Comparison of ENCODE assay signal across 8 cellular contexts in the genomic region with DNA sequence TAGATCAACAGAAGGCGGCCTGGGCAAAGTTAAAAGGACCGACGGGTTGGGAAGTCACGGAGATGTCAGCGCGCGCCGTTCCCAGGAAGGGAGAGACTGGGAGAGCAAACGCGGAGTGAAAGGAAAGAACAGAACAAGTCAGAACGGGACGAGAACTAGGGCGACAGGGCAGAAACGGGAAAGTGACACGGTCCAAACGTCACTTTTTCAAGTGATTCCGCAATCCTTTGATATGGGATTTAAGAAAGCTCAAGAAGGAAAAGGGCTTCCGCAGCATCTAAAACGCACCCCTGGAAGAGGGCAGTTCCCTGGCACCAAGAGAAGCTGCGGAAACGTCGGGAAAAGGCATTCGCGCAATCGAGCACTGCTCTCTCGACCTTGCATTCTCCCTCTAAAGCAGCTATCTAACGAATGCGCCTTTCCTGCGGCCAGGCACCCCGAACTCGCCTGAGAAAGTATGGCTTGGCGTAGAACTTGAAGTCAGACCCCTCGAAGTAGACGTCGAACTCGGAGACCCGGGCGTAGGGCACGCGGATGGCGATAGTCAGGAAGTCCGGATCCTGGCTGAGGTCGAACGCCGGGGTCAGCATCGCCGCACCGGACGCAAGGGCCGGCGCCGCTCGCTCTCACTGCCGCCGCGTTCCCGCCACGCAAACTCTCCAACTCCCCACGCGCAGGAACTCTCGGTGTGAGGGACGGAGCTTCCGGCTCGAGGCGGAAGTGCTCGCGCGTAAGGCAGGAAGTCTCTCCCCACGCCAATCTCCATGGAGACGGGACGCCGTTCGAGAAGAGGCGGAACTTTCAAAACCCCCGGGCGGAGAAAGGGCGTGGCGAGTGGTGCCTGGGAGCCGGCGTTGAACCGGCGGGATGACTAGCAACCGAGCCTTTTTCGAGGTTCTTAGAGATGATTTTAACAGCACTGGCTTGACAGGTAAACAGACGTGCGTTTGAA. TPM values are rescaled to one million over a fixed set of nuclear protein-coding genes. Genes with fewer than 3 reads are reported as not detected.
DNase-seq lines count a peak whose midpoint lies in the region; ATAC-seq and TF ChIP-seq lines count a peak whose summit lies in the region.

A gene (minus strand): TSS at position 695 of the 952 bp plus-strand sequence. CDS start 105 bp downstream, at position 590.

- H3K9ac ChIP-seq in SU-DHL-6 (ENCODE audit: low read length): peak within 1 kb of the TSS; percentile 72

- peak within 1 kb of the TSS; percentile 90 for H3K27ac Mint-ChIP-seq in activated naive CD8-positive, alpha-beta T cell treated with anti-CD3 and anti-CD28 coated beads for 36 hours
- H3K27ac Mint-ChIP-seq in osteocyte (ENCODE audit: unreplicated experiment): peak within 1 kb of the TSS; percentile 53

- peak within 1 kb of the TSS; percentile 99 for H3K4me3 Mint-ChIP-seq in activated naive CD8-positive, alpha-beta T cell treated with anti-CD3 and anti-CD28 coated beads for 36 hours
- peak within 1 kb of the TSS; percentile 94 for H3K4me3 Mint-ChIP-seq in osteocyte (ENCODE audit: unreplicated experiment)

- H3K4me3 ChIP-seq in GM12864 (ENCODE audit: low read depth, low read length) (peak within 1 kb of the TSS; percentile 91), SU-DHL-6 (ENCODE audit: insufficient read depth, low read length, poor library complexity, severe bottlenecking) (peak within 1 kb of the TSS; percentile 68), thymus (ENCODE audit: low read length) (peak within 1 kb of the TSS; percentile 68)

- peaks cover 5% of the 10 kb centered on the region for H3K27me3 Mint-ChIP-seq in activated naive CD8-positive, alpha-beta T cell treated with anti-CD3 and anti-CD28 coated beads for 36 hours
- peaks cover 7% of the 10 kb centered on the region for H3K27me3 Mint-ChIP-seq in osteocyte (ENCODE audit: unreplicated experiment)

- peaks cover 16% of the 10 kb centered on the region for H3K36me3 Mint-ChIP-seq in activated naive CD8-positive, alpha-beta T cell treated with anti-CD3 and anti-CD28 coated beads for 36 hours
- H3K36me3 Mint-ChIP-seq in osteocyte (ENCODE audit: unreplicated experiment): peaks cover 2% of the 10 kb centered on the region

- no peaks in the 10 kb centered on the region for H3K36me3 ChIP-seq in SU-DHL-6 (ENCODE audit: low read length)
- no peaks in the 10 kb centered on the region for H3K36me3 ChIP-seq in thymus (ENCODE audit: control insufficient read depth, insufficient read depth)

- peak within 1 kb of the TSS; percentile 59 for H2AFZ ChIP-seq in SU-DHL-6 (ENCODE audit: low read depth, low read length, severe bottlenecking)

- H3K9me3 ChIP-seq in SU-DHL-6 (ENCODE audit: insufficient read depth, low read length) (no peaks in the 10 kb centered on the region), thymus (ENCODE audit: control insufficient read depth) (no peaks in the 10 kb centered on the region)

- no peaks in the 10 kb centered on the region for H3K9me2 ChIP-seq in SU-DHL-6 (replicated peaks; ENCODE audit: insufficient read depth, low read length)

- peaks cover 20% of the 10 kb centered on the region for H3K4me1 ChIP-seq in thymus (ENCODE audit: control insufficient read depth, insufficient read depth, low read length)

- H3K79me2 ChIP-seq in SU-DHL-6 (ENCODE audit: insufficient read depth, low read length): peaks cover 50% of the 10 kb centered on the region

- intact Hi-C loops in Right ventricle myocardium inferior (cut with DNase I): loop anchor here (5.0 kb wide), 2 partner anchors 149 to 239 kb away; a partner anchor contains a TSS

- H3K9me3 Mint-ChIP-seq in activated naive CD8-positive, alpha-beta T cell treated with anti-CD3 and anti-CD28 coated beads for 36 hours: no peaks in the 10 kb centered on the region
- H3K9me3 Mint-ChIP-seq in osteocyte (ENCODE audit: unreplicated experiment): no peaks in the 10 kb centered on the region

- ATAC-seq in HG02623 (IDR thresholded peaks at IDR 0.05; ENCODE audit: unreplicated experiment) (peak; percentile 91), Right ventricle myocardium inferior (peak; percentile 97)

- peaks cover 5% of the 10 kb centered on the region; the same call in 1 of the 2 replicates for H3F3A ChIP-seq in SU-DHL-6 (ENCODE audit: insufficient read depth)

- TF ChIP-seq CTCF in GM12864 (IDR thresholded peaks at IDR 0.05; ENCODE audit: low read depth, low read length, missing control alignments): no peak
- no peak for TF ChIP-seq CTCF in SU-DHL-6 (IDR thresholded peaks at IDR 0.05; ENCODE audit: insufficient read depth, low read length, poor library complexity, severe bottlenecking)
- no peak for TF ChIP-seq CTCF in osteocyte (IDR thresholded peaks at IDR 0.05)

- H3K4me2 ChIP-seq in SU-DHL-6 (ENCODE audit: low read depth, low read length, poor library complexity, severe bottlenecking): peak within 1 kb of the TSS; percentile 86

- WGBS in thymus: under 1% methylated on average over 86 of the region's 86 CpGs

- no peak within 1 kb of the TSS for H3K27ac ChIP-seq in SU-DHL-6 (ENCODE audit: low read depth, low read length)
- H3K27ac ChIP-seq in thymus (ENCODE audit: low read depth): peak within 1 kb of the TSS; percentile 70

- DNase-seq in GM12864 (ENCODE audit: low read depth) (peak; percentile 86), NCI-H1092 treated with DMSO at 0.1 percent for 48 hours (lab: John Stamatoyannopoulos, UW) (peak; percentile 80), Right ventricle myocardium inferior (ENCODE audit: missing footprints) (peak; percentile 98), osteocyte (ENCODE audit: extremely low spot score, unreplicated experiment) (peak; percentile 97)
- peak; percentile 94 for DNase-seq in activated naive CD8-positive, alpha-beta T cell treated with anti-CD3 and anti-CD28 coated beads for 36 hours

- H4K20me1 ChIP-seq in SU-DHL-6 (ENCODE audit: low read depth, low read length): peaks cover 6% of the 10 kb centered on the region; the same call in 1 of the 2 replicates

- H3K27me3 ChIP-seq in SU-DHL-6 (ENCODE audit: low read length) (no peaks in the 10 kb centered on the region), thymus (ENCODE audit: control insufficient read depth, insufficient read depth) (no peaks in the 10 kb centered on the region)

- H3K4me1 Mint-ChIP-seq in activated naive CD8-positive, alpha-beta T cell treated with anti-CD3 and anti-CD28 coated beads for 36 hours: peaks cover 52% of the 10 kb centered on the region
- peaks cover 42% of the 10 kb centered on the region for H3K4me1 Mint-ChIP-seq in osteocyte (ENCODE audit: unreplicated experiment)

RNA-seq across cellular contexts. Expression of the gene that starts here (rescaled TPM):
- total RNA-seq in activated naive CD8-positive, alpha-beta T cell treated with anti-CD3 and anti-CD28 coated beads for 36 hours: 10 to 100 TPM; 38.9 to 40.0 TPM
- total RNA-seq in Right ventricle myocardium inferior: 13.8 TPM
- total RNA-seq in osteocyte: 18.0 and 19.2 TPM in 2 replicates
- polyA plus RNA-seq in thymus: 17.4 TPM
